ENCODE assay signal across 2 cellular contexts in genomic region chr12:29556363-29556762, GRCh38.
TF ChIP-seq lines count a peak whose summit lies in the region.

No MANE protein-coding gene starts in this region.

TF ChIP-seq in A549, 52 proteins besides CTCF, POLR2A, EP300 and RAD21:
- TF ChIP-seq ZNF302 (CRISPR knock-in tag; IDR thresholded peaks at IDR 0.05) (no peak), MAFK (IDR thresholded peaks at IDR 0.05; ENCODE audit: partially characterized antibody) (peak; percentile 89), POLR2AphosphoS2 (conservative IDR thresholded peaks at IDR 0.05; ENCODE audit: low read length) (no peak)

TF ChIP-seq in K562, 482 proteins besides CTCF, POLR2A, EP300 and RAD21:
- no peak for TF ChIP-seq BRD9 (IDR thresholded peaks at IDR 0.05; ENCODE audit: low read depth, partially characterized antibody)
- peak; percentile 73 for TF ChIP-seq MAFK (IDR thresholded peaks at IDR 0.05; ENCODE audit: low read length)
- peak; percentile 63 for TF ChIP-seq ZNF316 (IDR thresholded peaks at IDR 0.05)
- TF ChIP-seq SRSF7 (optimal IDR thresholded peaks at IDR 0.05; ENCODE audit: low read depth, low read length), result no peak
- TF ChIP-seq MAFF (IDR thresholded peaks at IDR 0.05; ENCODE audit: low read length), result peak; percentile 59
- TF ChIP-seq SMAD1 (IDR thresholded peaks at IDR 0.05; ENCODE audit: low read depth, low read length, partially characterized antibody), result no peak
- TF ChIP-seq SIX5 (IDR thresholded peaks at IDR 0.05; ENCODE audit: borderline replicate concordance in 1 of 2, insufficient read depth in 1 of 2, low read depth in 1 of 2, low read length in 2 of 2), result no peak
- no peak for TF ChIP-seq ZNF277 (CRISPR knock-in tag; IDR thresholded peaks at IDR 0.05; ENCODE audit: borderline replicate concordance)
- TF ChIP-seq SIN3B (IDR thresholded peaks at IDR 0.05; ENCODE audit: low read depth), result no peak
- TF ChIP-seq BCL6 (CRISPR knock-in tag; IDR thresholded peaks at IDR 0.05), result no peak
- no peak for TF ChIP-seq ZKSCAN1 (IDR thresholded peaks at IDR 0.05; ENCODE audit: low read depth, low read length)
- peak; percentile 48 for TF ChIP-seq MAFG (tag; conservative IDR thresholded peaks at IDR 0.05)
